8 cellular contexts compared by ENCODE assay signal in the genomic region with DNA sequence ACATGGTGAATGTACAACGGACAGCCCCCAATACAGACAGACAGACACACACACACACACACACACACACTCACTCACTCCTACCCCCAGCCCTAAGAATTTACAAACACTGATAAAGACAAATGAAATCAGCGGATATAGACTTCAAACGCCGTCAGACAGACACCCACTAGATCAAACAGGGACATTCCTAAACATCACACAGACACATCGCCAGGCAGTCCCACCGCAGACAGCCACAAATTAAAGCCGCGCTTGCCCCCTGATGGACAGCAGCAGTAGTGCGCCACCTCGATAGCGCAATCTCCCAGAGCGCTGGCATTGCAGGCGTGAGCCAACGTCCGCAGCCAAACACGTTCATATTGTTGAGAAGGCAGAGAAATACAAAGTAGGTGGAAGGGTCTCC. TPM values are rescaled to one million over a fixed set of nuclear protein-coding genes. Genes with fewer than 3 reads are reported as not detected.
DNase-seq lines count a peak whose midpoint lies in the region; ATAC-seq lines count a peak whose summit lies in the region.

No MANE protein-coding gene starts in this region.

- peaks cover 23% of the 10 kb centered on the region for H3K4me1 Mint-ChIP-seq in activated CD8-positive, alpha-beta T cell treated with anti-CD3 and anti-CD28 coated beads, Interleukin-2, amount 10 ng/mL, durations not matched to agents 7 days and 5 days (ENCODE audit: low read depth)

- peaks cover 2% of the 10 kb centered on the region for H3K36me3 Mint-ChIP-seq in activated CD8-positive, alpha-beta T cell treated with anti-CD3 and anti-CD28 coated beads, Interleukin-2, amount 10 ng/mL, durations not matched to agents 7 days and 5 days (ENCODE audit: low read depth)

- no peaks in the 10 kb centered on the region for H3K27me3 Mint-ChIP-seq in activated CD8-positive, alpha-beta T cell treated with anti-CD3 and anti-CD28 coated beads, Interleukin-2, amount 10 ng/mL, durations not matched to agents 7 days and 5 days (ENCODE audit: low read depth)

- no peaks in the 10 kb centered on the region for H3K9me3 ChIP-seq in effector memory CD4-positive, alpha-beta T cell (ENCODE audit: control insufficient read depth, low read length)

- DNase-seq in NCI-H510A treated with DMSO at 0.1 percent for 48 hours (lab: John Stamatoyannopoulos, UW) (peak; percentile 7), NCI-H510A (lab: John Stamatoyannopoulos, UW) (no peak), NOMO-1 (lab: John Stamatoyannopoulos, UW; ENCODE audit: unreplicated experiment in 2 of 2) (peak; percentile 81 to 89), mesenteric fat pad (ENCODE audit: low spot score) (peak; percentile 91)
- DNase-seq in activated CD8-positive, alpha-beta T cell treated with anti-CD3 and anti-CD28 coated beads, Interleukin-2, amount 10 ng/mL, durations not matched to agents 7 days and 5 days: peak; percentile 94
- DNase-seq in effector memory CD4-positive, alpha-beta T cell: peak; percentile 86 to 88 (median 88)
- peak; percentile 82 to 83 for DNase-seq in stimulated activated CD8-positive, alpha-beta memory T cell treated with anti-CD3 and anti-CD28 coated beads, Interleukin-15, amount 100 ng/mL, for 48 hours (ENCODE audit: low read depth in 2 of 2)

- no peak overlapping the region for H3K4me3 ChIP-seq in effector memory CD4-positive, alpha-beta T cell (ENCODE audit: insufficient read depth, low read depth, low read length, poor library complexity, severe bottlenecking)

- peak overlapping the region; percentile 56 for H3K27ac ChIP-seq in effector memory CD4-positive, alpha-beta T cell (ENCODE audit: insufficient read depth, low read length, poor library complexity, severe bottlenecking)

- CTCF ChIA-PET in activated CD8-positive, alpha-beta T cell treated with anti-CD3 and anti-CD28 coated beads, Interleukin-2, amount 10 ng/mL, durations not matched to agents 7 days and 5 days (lab: Charles Lee): interaction anchor here (0.6 to 9.5 kb wide), 41 partner anchors 9 to 737 kb away, joined by 3 to 130 read pairs (median 6); partner anchors contain the start of genes DENND1C, GPR108 and VAV1

- peak overlapping the region; percentile 71 for H3K27ac Mint-ChIP-seq in activated CD8-positive, alpha-beta T cell treated with anti-CD3 and anti-CD28 coated beads, Interleukin-2, amount 10 ng/mL, durations not matched to agents 7 days and 5 days

- peak overlapping the region; percentile 77 for H3K4me3 Mint-ChIP-seq in activated CD8-positive, alpha-beta T cell treated with anti-CD3 and anti-CD28 coated beads, Interleukin-2, amount 10 ng/mL, durations not matched to agents 7 days and 5 days

- POLR2A ChIA-PET in activated CD8-positive, alpha-beta T cell treated with anti-CD3 and anti-CD28 coated beads, Interleukin-2, amount 10 ng/mL, durations not matched to agents 7 days and 5 days (lab: Charles Lee): interaction anchor here (0.6 to 2.2 kb wide), 5 partner anchors 49 to 346 kb away, joined by 3 to 20 read pairs (median 6); partner anchors contain the start of genes GPR108, TNFSF14 and VAV1

- no peaks in the 10 kb centered on the region for H3K27me3 ChIP-seq in effector memory CD4-positive, alpha-beta T cell (replicated peaks; ENCODE audit: control insufficient read depth, insufficient read depth, low read length, poor library complexity, severe bottlenecking)

- peak; percentile 67 for ATAC-seq in HG03175 (IDR thresholded peaks at IDR 0.05; ENCODE audit: unreplicated experiment)
- ATAC-seq in activated CD8-positive, alpha-beta T cell treated with anti-CD3 and anti-CD28 coated beads, Interleukin-2, amount 10 ng/mL, durations not matched to agents 7 days and 5 days: peak; percentile 82

- H3K9me3 Mint-ChIP-seq in activated CD8-positive, alpha-beta T cell treated with anti-CD3 and anti-CD28 coated beads, Interleukin-2, amount 10 ng/mL, durations not matched to agents 7 days and 5 days (ENCODE audit: insufficient read depth): no peaks in the 10 kb centered on the region

- no peaks in the 10 kb centered on the region for H3K4me1 ChIP-seq in effector memory CD4-positive, alpha-beta T cell (ENCODE audit: control insufficient read depth, insufficient read depth, low read length, poor library complexity, severe bottlenecking)

- H3K36me3 ChIP-seq in effector memory CD4-positive, alpha-beta T cell (ENCODE audit: control insufficient read depth, insufficient read depth, low read length): no peaks in the 10 kb centered on the region

RNA-seq across cellular contexts. Expression of gene ADGRE1, which starts 24.7 kb away (rescaled TPM):
- total RNA-seq in activated CD8-positive, alpha-beta T cell treated with anti-CD3 and anti-CD28 coated beads, Interleukin-2, amount 10 ng/mL, durations not matched to agents 7 days and 5 days: under 1 TPM; 0.47 to 0.50 TPM
- total RNA-seq in mesenteric fat pad: 2.4 TPM
